24 cellular contexts compared by ENCODE assay signal in the genomic region with DNA sequence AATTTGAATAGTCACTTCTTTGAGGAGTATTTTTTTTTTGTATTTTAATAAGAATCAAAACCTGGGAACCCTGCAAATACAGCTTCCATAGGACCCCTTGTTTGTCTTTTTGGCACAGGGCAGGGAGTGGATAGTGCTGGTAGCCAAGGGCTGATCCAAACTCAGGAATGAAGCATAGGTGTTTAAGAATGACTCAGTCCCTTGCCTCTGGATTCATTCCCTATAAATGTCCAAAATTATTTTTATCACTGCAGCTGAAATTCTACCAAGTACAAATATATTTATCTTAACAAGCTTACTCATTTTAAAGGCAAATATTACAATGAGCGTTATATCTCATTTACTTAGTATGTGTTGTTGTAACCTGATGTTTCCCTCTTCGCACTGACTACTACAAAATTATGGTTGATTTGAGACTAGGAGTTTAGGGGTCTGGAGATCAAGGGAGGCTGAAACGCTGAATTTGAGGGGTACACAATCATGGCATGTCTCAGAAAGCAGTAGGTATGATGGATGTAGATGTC.
"Had no signal": no experiment of that assay in that cellular context is flagged by ENCODE, and none has a peak within 500 bp of the region (broad histone marks: within the 10 kb centered on the region; RNA-seq: fewer than 3 reads in every experiment).

No MANE protein-coding gene starts in this region.

- DNase-seq: hippocampal formation; kidney; left colon; left lung; lower lobe of right lung; mammary epithelial cell; mesenchymal stem cell; naive thymus-derived CD8-positive, alpha-beta T cell; nucleus accumbens; ovary; right lobe of liver; stimulated activated CD4-positive, alpha-beta T cell treated with anti-CD3 and anti-CD28 coated beads, Interleukin-1b, Interleukin-23, amount 100 ng/mL, for 48 hours; stimulated activated CD4-positive, alpha-beta T cell treated with anti-CD3 and anti-CD28 coated beads, Interleukin-2, amount 100 ng/mL, for 48 hours; stimulated activated CD4-positive, alpha-beta T cell treated with anti-CD3 and anti-CD28 coated beads, Interleukin-4, amount 100 ng/mL, for 4 hours; stimulated activated CD8-positive, alpha-beta memory T cell treated with anti-CD3 and anti-CD28 coated beads, Interleukin-4, amount 100 ng/mL, for 48 hours; stimulated activated naive B cell treated with anti-CD40 and anti-IgM and Interleukin-4, amounts not matched to agents 10 μg/mL and 1 μg/mL and 100 μg/mL, for 72 hours; stimulated activated naive CD8-positive, alpha-beta T cell treated with anti-CD3 and anti-CD28 coated beads, Interleukin-15, Interleukin-2, amounts not matched to agents 100 U/mL and 50 U/mL, for 24 hours; stomach; testis; thyroid gland; transverse colon; upper lobe of left lung had no signal

- H3K9me3 ChIP-seq: left lung, lower lobe of right lung, ovary, right atrium auricular region, right lobe of liver, stomach, testis, thyroid gland, transverse colon, upper lobe of left lung had no signal

- H3K4me2 ChIP-seq: smooth muscle cell had no signal

- H3K27me3 ChIP-seq: left lung, ovary, right atrium auricular region, right lobe of liver, stomach, testis, thyroid gland, transverse colon, upper lobe of left lung had no signal

- H3K4me1 ChIP-seq: left lung, lower lobe of right lung, right atrium auricular region, right lobe of liver, testis, thyroid gland, transverse colon, upper lobe of left lung had no signal

- H3K4me3 ChIP-seq: left lung, lower lobe of right lung, ovary, right atrium auricular region, right lobe of liver, smooth muscle cell, stomach, testis, thyroid gland, transverse colon, upper lobe of left lung had no signal

- ATAC-seq: left colon; left lung; lower lobe of right lung; naive thymus-derived CD8-positive, alpha-beta T cell; right lobe of liver; stimulated activated naive B cell treated with anti-CD40 and anti-IgM and Interleukin-4, amounts not matched to agents 10 μg/mL and 1 μg/mL and 100 μg/mL, for 72 hours; stimulated activated naive CD8-positive, alpha-beta T cell treated with anti-CD3 and anti-CD28 coated beads, Interleukin-15, Interleukin-2, amounts not matched to agents 100 U/mL and 50 U/mL, for 24 hours had no signal

- H3K27ac ChIP-seq: left lung, lower lobe of right lung, ovary, right atrium auricular region, right lobe of liver, stomach, testis, thyroid gland, transverse colon, upper lobe of left lung had no signal

- H3K36me3 ChIP-seq: left lung, lower lobe of right lung, ovary, right atrium auricular region, right lobe of liver, stomach, thyroid gland, transverse colon, upper lobe of left lung had no signal
